In the genomic region with DNA sequence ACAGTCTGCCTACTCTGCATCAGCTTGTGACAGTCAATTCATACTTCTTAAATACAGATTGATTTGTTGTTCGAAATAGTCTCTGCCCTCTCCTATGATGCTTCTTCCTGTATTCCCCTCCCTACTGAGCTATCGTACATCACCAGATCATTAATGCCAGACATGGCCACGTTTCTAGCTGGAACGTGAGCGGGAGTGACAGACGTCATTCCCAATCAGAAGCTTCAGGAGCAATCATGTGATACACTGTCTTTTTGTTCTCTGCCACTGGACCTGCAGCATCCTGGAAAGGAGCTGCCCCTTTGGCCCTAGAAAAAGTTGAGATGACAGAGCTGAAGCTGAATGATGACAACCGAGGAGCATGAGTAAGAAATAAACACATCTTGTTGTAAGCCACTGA, we compare ENCODE assay signal across 20 cellular contexts.
DNase-seq lines count a peak whose midpoint lies in the region; FAIRE-seq and TF ChIP-seq lines count a peak whose summit lies in the region.
"Had no signal": no experiment of that assay in that cellular context is flagged by ENCODE, and none has a peak within 500 bp of the region (broad histone marks: within the 10 kb centered on the region; RNA-seq: fewer than 3 reads in every experiment).

No MANE protein-coding gene starts in this region.

- peaks cover 40% of the 10 kb centered on the region for H3K4me1 Mint-ChIP-seq in dendritic cell treated with granulocyte-macrophage colony-stimulating factor and Interleukin-4, amounts not matched to agents 40 ng/mL and 50 ng/mL, for 4 days (ENCODE audit: low read depth)
- H3K4me1 Mint-ChIP-seq: B cell had no signal

- CTCF ChIA-PET in HEK293T (lab: Yijun Ruan, JAX) = no interaction called here

- POLR2A ChIA-PET in HEK293T (lab: Yijun Ruan, JAX) = no interaction called here

- intact Hi-C loops in dendritic cell treated with granulocyte-macrophage colony-stimulating factor and Interleukin-4, amounts not matched to agents 40 ng/mL and 50 ng/mL, for 4 days (cut with micrococcal nuclease) = no loop called here

- peak overlapping the region; percentile 37 for H3K27ac Mint-ChIP-seq in dendritic cell treated with granulocyte-macrophage colony-stimulating factor and Interleukin-4, amounts not matched to agents 40 ng/mL and 50 ng/mL, for 4 days
- H3K27ac Mint-ChIP-seq: B cell; CD4-positive, alpha-beta T cell; CD8-positive, alpha-beta T cell had no signal

- H3K9me3 Mint-ChIP-seq in dendritic cell treated with granulocyte-macrophage colony-stimulating factor and Interleukin-4, amounts not matched to agents 40 ng/mL and 50 ng/mL, for 4 days = peaks cover 17% of the 10 kb centered on the region
- H3K9me3 Mint-ChIP-seq: CD4-positive, alpha-beta T cell; CD8-positive, alpha-beta T cell had no signal

- DNase-seq in HEK293T (ENCODE audit: extremely low spot score) (no peak), urothelium cell line (ENCODE audit: low spot score) (no peak), COR-L47 (lab: John Stamatoyannopoulos, UW) (no peak), NCI-H1417 treated with DMSO at 0.1 percent for 48 hours (lab: John Stamatoyannopoulos, UW) (no peak)
- DNase-seq: AML-193; CD4-positive, alpha-beta T cell; CD8-positive, alpha-beta T cell; DMS 273 treated with DMSO at 0.1 percent for 48 hours; DMS153; DMS53; DMS79; DND-41; EL; GDM1 had no signal

- peaks cover 17% of the 10 kb centered on the region for H3K27me3 Mint-ChIP-seq in dendritic cell treated with granulocyte-macrophage colony-stimulating factor and Interleukin-4, amounts not matched to agents 40 ng/mL and 50 ng/mL, for 4 days
- H3K27me3 Mint-ChIP-seq: CD4-positive, alpha-beta T cell had no signal

- peak; percentile 20 for FAIRE-seq in urothelium cell line (lab: Jason Lieb, UNC)
- FAIRE-seq: A549, GM12878, GM12892, GM18507 had no signal

- H3K4me3 Mint-ChIP-seq in dendritic cell treated with granulocyte-macrophage colony-stimulating factor and Interleukin-4, amounts not matched to agents 40 ng/mL and 50 ng/mL, for 4 days = no peak overlapping the region
- H3K4me3 Mint-ChIP-seq: B cell; CD4-positive, alpha-beta T cell; CD8-positive, alpha-beta T cell had no signal

- peaks cover 93% of the 10 kb centered on the region for H3K36me3 Mint-ChIP-seq in dendritic cell treated with granulocyte-macrophage colony-stimulating factor and Interleukin-4, amounts not matched to agents 40 ng/mL and 50 ng/mL, for 4 days (ENCODE audit: low read depth)
- H3K36me3 Mint-ChIP-seq: CD8-positive, alpha-beta T cell had no signal

TF ChIP-seq in HEK293T, 16 proteins besides CTCF, POLR2A, EP300 and RAD21:
- TF ChIP-seq TARDBP (IDR thresholded peaks at IDR 0.05) = no peak
- TF ChIP-seq, protein P1, sequence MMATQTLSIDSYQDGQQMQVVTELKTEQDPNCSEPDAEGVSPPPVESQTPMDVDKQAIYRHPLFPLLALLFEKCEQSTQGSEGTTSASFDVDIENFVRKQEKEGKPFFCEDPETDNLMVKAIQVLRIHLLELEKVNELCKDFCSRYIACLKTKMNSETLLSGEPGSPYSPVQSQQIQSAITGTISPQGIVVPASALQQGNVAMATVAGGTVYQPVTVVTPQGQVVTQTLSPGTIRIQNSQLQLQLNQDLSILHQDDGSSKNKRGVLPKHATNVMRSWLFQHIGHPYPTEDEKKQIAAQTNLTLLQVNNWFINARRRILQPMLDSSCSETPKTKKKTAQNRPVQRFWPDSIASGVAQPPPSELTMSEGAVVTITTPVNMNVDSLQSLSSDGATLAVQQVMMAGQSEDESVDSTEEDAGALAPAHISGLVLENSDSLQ (IDR thresholded peaks at IDR 0.05) = peak; percentile 66
TF ChIP-seq in HEK293T: peak in this region for 1.
